Comparison of ENCODE assay signal across 17 cellular contexts in the genomic region with DNA sequence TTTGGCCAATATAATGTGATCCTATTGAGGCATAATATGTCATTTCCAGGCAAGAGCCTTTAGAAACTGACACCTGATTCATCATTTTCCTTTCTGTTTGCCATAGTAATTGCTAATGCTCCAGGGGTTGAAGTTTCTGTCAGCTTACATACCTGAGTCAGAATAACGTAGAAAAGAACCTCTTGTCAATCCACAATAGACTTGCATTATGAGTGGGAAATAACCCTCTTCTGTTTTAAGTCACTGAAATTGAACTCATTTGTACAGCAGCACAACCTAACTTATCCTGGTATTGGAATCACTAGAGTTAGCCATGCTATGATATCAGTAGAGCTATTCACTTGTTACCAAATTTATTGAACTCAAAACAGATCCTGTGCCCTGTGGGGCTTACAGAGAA.
DNase-seq lines count a peak whose midpoint lies in the region; ATAC-seq and TF ChIP-seq lines count a peak whose summit lies in the region.
"Had no signal": no experiment of that assay in that cellular context is flagged by ENCODE, and none has a peak within 500 bp of the region (broad histone marks: within the 10 kb centered on the region; RNA-seq: fewer than 3 reads in every experiment).

No MANE protein-coding gene starts in this region.

- H3K4me3 Mint-ChIP-seq in activated T-helper 1 cell treated with anti-CD3 and anti-CD28 coated beads, Interleukin-12 subunit alpha, Interleukin-12 subunit beta, Interleukin-2, Interleukin-4 antibody, amounts not matched to agents 30 ng/mL and 10 ng/mL and 1 ng/mL, durations not matched to agents 14 hours and 24 hours and 36 hours, result no peak overlapping the region
- H3K4me3 Mint-ChIP-seq: activated naive CD8-positive, alpha-beta T cell treated with anti-CD3 and anti-CD28 coated beads, Interleukin-2, amount 10 ng/mL, durations not matched to agents 7 days and 5 days; memory B cell; neural progenitor cell; stimulated activated memory B cell treated with anti-CD40 and anti-IgM and Interleukin-4, amounts not matched to agents 10 μg/mL and 1 μg/mL and 100 μg/mL, for 72 hours; T-helper 17 cell had no signal

- intact Hi-C loops in activated T-helper 1 cell treated with anti-CD3 and anti-CD28 coated beads, Interleukin-12 subunit alpha, Interleukin-12 subunit beta, Interleukin-2, Interleukin-4 antibody, amounts not matched to agents 30 ng/mL and 10 ng/mL and 1 ng/mL, durations not matched to agents 14 hours and 24 hours and 36 hours (cut with micrococcal nuclease), result loop anchor here (1.0 to 2.0 kb wide), 7 partner anchors 8 to 231 kb away; no protein-coding TSS in a partner anchor

- H3K4me1 Mint-ChIP-seq in activated T-helper 1 cell treated with anti-CD3 and anti-CD28 coated beads, Interleukin-12 subunit alpha, Interleukin-12 subunit beta, Interleukin-2, Interleukin-4 antibody, amounts not matched to agents 30 ng/mL and 10 ng/mL and 1 ng/mL, durations not matched to agents 14 hours and 24 hours and 36 hours (ENCODE audit: low read depth), result peaks cover 24% of the 10 kb centered on the region
- H3K4me1 Mint-ChIP-seq: memory B cell; neural progenitor cell; stimulated activated memory B cell treated with anti-CD40 and anti-IgM and Interleukin-4, amounts not matched to agents 10 μg/mL and 1 μg/mL and 100 μg/mL, for 72 hours; T-helper 17 cell had no signal

- ATAC-seq in GM18868 (IDR thresholded peaks at IDR 0.05; ENCODE audit: unreplicated experiment) (peak; percentile 79), HG02642 (IDR thresholded peaks at IDR 0.05; ENCODE audit: poor library complexity, unreplicated experiment) (peak; percentile 71)
- ATAC-seq: stimulated activated memory B cell treated with anti-CD40 and anti-IgM and Interleukin-4, amounts not matched to agents 10 μg/mL and 1 μg/mL and 100 μg/mL, for 72 hours; T-helper 17 cell had no signal

- DNase-seq in GM13977 (ENCODE audit: low spot score) (peak; percentile 16), germinal center (ENCODE audit: low spot score) (no peak), amygdala (lab: John Stamatoyannopoulos, UW) (no peak)
- DNase-seq in activated T-helper 1 cell treated with anti-CD3 and anti-CD28 coated beads, Interleukin-12 subunit alpha, Interleukin-12 subunit beta, Interleukin-2, Interleukin-4 antibody, amounts not matched to agents 30 ng/mL and 10 ng/mL and 1 ng/mL, durations not matched to agents 14 hours and 24 hours and 36 hours (ENCODE audit: low spot score), result no peak
- no peak for DNase-seq in effector CD4-positive, alpha-beta T cell
- no peak for DNase-seq in stimulated activated CD4-positive, alpha-beta T cell treated with anti-CD3 and anti-CD28 coated beads, Interleukin-2, amount 100 ng/mL, for 24 hours
- DNase-seq: activated naive CD8-positive, alpha-beta T cell treated with anti-CD3 and anti-CD28 coated beads, Interleukin-2, amount 10 ng/mL, durations not matched to agents 7 days and 5 days; NCI-H2081; NCI-H748 treated with DMSO at 0.1 percent for 48 hours; retina; stimulated activated CD4-positive, alpha-beta T cell treated with anti-CD3 and anti-CD28 coated beads, Interleukin-4, amount 100 ng/mL, for 1 hour; T-helper 17 cell had no signal

- no peaks in the 10 kb centered on the region for H3K27me3 Mint-ChIP-seq in activated T-helper 1 cell treated with anti-CD3 and anti-CD28 coated beads, Interleukin-12 subunit alpha, Interleukin-12 subunit beta, Interleukin-2, Interleukin-4 antibody, amounts not matched to agents 30 ng/mL and 10 ng/mL and 1 ng/mL, durations not matched to agents 14 hours and 24 hours and 36 hours (ENCODE audit: insufficient read depth)
- H3K27me3 Mint-ChIP-seq: activated naive CD8-positive, alpha-beta T cell treated with anti-CD3 and anti-CD28 coated beads, Interleukin-2, amount 10 ng/mL, durations not matched to agents 7 days and 5 days; memory B cell; stimulated activated memory B cell treated with anti-CD40 and anti-IgM and Interleukin-4, amounts not matched to agents 10 μg/mL and 1 μg/mL and 100 μg/mL, for 72 hours; T-helper 17 cell had no signal

- peaks cover 4% of the 10 kb centered on the region for H3K36me3 Mint-ChIP-seq in activated T-helper 1 cell treated with anti-CD3 and anti-CD28 coated beads, Interleukin-12 subunit alpha, Interleukin-12 subunit beta, Interleukin-2, Interleukin-4 antibody, amounts not matched to agents 30 ng/mL and 10 ng/mL and 1 ng/mL, durations not matched to agents 14 hours and 24 hours and 36 hours (ENCODE audit: low read depth)
- H3K36me3 Mint-ChIP-seq: activated naive CD8-positive, alpha-beta T cell treated with anti-CD3 and anti-CD28 coated beads, Interleukin-2, amount 10 ng/mL, durations not matched to agents 7 days and 5 days; memory B cell; neural progenitor cell; stimulated activated memory B cell treated with anti-CD40 and anti-IgM and Interleukin-4, amounts not matched to agents 10 μg/mL and 1 μg/mL and 100 μg/mL, for 72 hours had no signal

- TF ChIP-seq CTCF in GM13977 (IDR thresholded peaks at IDR 0.05; ENCODE audit: extremely low read depth, insufficient read depth, missing control alignments), result no peak

- H3K27ac Mint-ChIP-seq in activated T-helper 1 cell treated with anti-CD3 and anti-CD28 coated beads, Interleukin-12 subunit alpha, Interleukin-12 subunit beta, Interleukin-2, Interleukin-4 antibody, amounts not matched to agents 30 ng/mL and 10 ng/mL and 1 ng/mL, durations not matched to agents 14 hours and 24 hours and 36 hours, result peak overlapping the region; percentile 89
- H3K27ac Mint-ChIP-seq: activated naive CD8-positive, alpha-beta T cell treated with anti-CD3 and anti-CD28 coated beads, Interleukin-2, amount 10 ng/mL, durations not matched to agents 7 days and 5 days; memory B cell; neural progenitor cell; stimulated activated memory B cell treated with anti-CD40 and anti-IgM and Interleukin-4, amounts not matched to agents 10 μg/mL and 1 μg/mL and 100 μg/mL, for 72 hours; T-helper 17 cell had no signal

- peaks cover 23% of the 10 kb centered on the region for H3K9me3 Mint-ChIP-seq in activated T-helper 1 cell treated with anti-CD3 and anti-CD28 coated beads, Interleukin-12 subunit alpha, Interleukin-12 subunit beta, Interleukin-2, Interleukin-4 antibody, amounts not matched to agents 30 ng/mL and 10 ng/mL and 1 ng/mL, durations not matched to agents 14 hours and 24 hours and 36 hours
- H3K9me3 Mint-ChIP-seq: neural progenitor cell had no signal

- in situ Hi-C loops in GM13977 (cut with MboI; ENCODE audit: low pct_unique_long_range_greater_than_20kb, low sequenced_read_pairs, unreplicated experiment), result no loop called here
